In genomic region chr17:49230636-49231562, GRCh38 we compare ENCODE assay signal across 8 cellular contexts. TPM values are rescaled to one million over a fixed set of nuclear protein-coding genes. Genes with fewer than 3 reads are reported as not detected.
DNase-seq lines count a peak whose midpoint lies in the region; ATAC-seq and TF ChIP-seq lines count a peak whose summit lies in the region.

Gene PHOSPHO1, minus strand, starts transcription at chr17:49230787. Its CDS starts 4,096 bp downstream, at chr17:49226691.

- CTCF ChIA-PET in Calu3 (lab: Charles Lee) (interaction anchor here (0.5 kb wide), 1 partner anchor 254 kb away, joined by 4 read pairs; no protein-coding TSS in a partner anchor), IMR-90 (lab: Yijun Ruan, JAX) (no interaction called here)

- peak within 1 kb of the TSS in 1 of 2 experiments; percentile 86; a peak in 1 of 4 replicates for H4K8ac ChIP-seq in IMR-90 (ENCODE audit: low read depth in 2 of 2, low read length in 2 of 2)

- in situ Hi-C loops in IMR-90 (cut with MboI; ENCODE audit: low sequenced_read_pairs) = no loop called here

- no peak within 1 kb of the TSS; the same call in 1 of the 2 replicates for H3K27ac ChIP-seq in IMR-90 (ENCODE audit: insufficient read depth, low read length)

- 0% methylated on average over 8 of the region's 58 CpGs; no CpG with 5 or more reads in 1 of the 2 experiments for WGBS in IMR-90 (ENCODE audit: extremely low coverage in 2 of 2, insufficient read length in 1 of 2), 2 experiments

- TF ChIP-seq CTCF in Calu3 (IDR thresholded peaks at IDR 0.05; ENCODE audit: unreplicated experiment) (no peak), IMR-90 (conservative IDR thresholded peaks at IDR 0.05; ENCODE audit: low read depth, low read length) (no peak), fibroblast of villous mesenchyme (IDR thresholded peaks at IDR 0.05; ENCODE audit: insufficient read depth, low read depth, low read length) (no peak), neural crest cell (conservative IDR thresholded peaks at IDR 0.05) (no peak)

- H3K56ac ChIP-seq in IMR-90 (ENCODE audit: extremely low read depth, insufficient read depth, low read length) = no peak within 1 kb of the TSS; the same call in 1 of the 2 replicates

- no peak within 1 kb of the TSS for H3K18ac ChIP-seq in IMR-90 (ENCODE audit: low read depth, low read length)

- H3K27me3 Mint-ChIP-seq in Calu3 (ENCODE audit: unreplicated experiment) (peaks cover 70% of the 10 kb centered on the region), neural crest cell (ENCODE audit: low read depth) (peaks cover 80% of the 10 kb centered on the region)
- H3K27me3 Mint-ChIP-seq in stimulated activated naive CD8-positive, alpha-beta T cell treated with anti-CD3 and anti-CD28 coated beads, Interleukin-15, amount 100 ng/mL, for 72 hours = peaks cover 49% of the 10 kb centered on the region

- no peak within 1 kb of the TSS for H4K5ac ChIP-seq in IMR-90 (ENCODE audit: low read depth, low read length)

- H3K36me3 Mint-ChIP-seq in Calu3 (ENCODE audit: insufficient read depth, unreplicated experiment) (peaks cover 19% of the 10 kb centered on the region), neural crest cell (ENCODE audit: low read depth) (no peaks in the 10 kb centered on the region)

- intact Hi-C loops in Calu3 (cut with micrococcal nuclease; ENCODE audit: unreplicated experiment) = no loop called here
- intact Hi-C loops in IMR-90 (cut with micrococcal nuclease) = loop anchor here (5.0 kb wide), 1 partner anchor 61 kb away; no protein-coding TSS in a partner anchor

- peak within 1 kb of the TSS; percentile 87 for H2AK9ac ChIP-seq in IMR-90 (replicated peaks; ENCODE audit: low read depth, low read length, poor library complexity)

- H3K4me3 Mint-ChIP-seq in Calu3 (ENCODE audit: low read depth, unreplicated experiment) = peak within 1 kb of the TSS; percentile 73
- peak within 1 kb of the TSS; percentile 78 for H3K4me3 Mint-ChIP-seq in neural crest cell
- H3K4me3 Mint-ChIP-seq in stimulated activated naive CD8-positive, alpha-beta T cell treated with anti-CD3 and anti-CD28 coated beads, Interleukin-15, amount 100 ng/mL, for 72 hours = peak within 1 kb of the TSS; percentile 78 to 88

- TF ChIP-seq RAD21 in IMR-90 (IDR thresholded peaks at IDR 0.05; ENCODE audit: low read length) = 0 out of 2 replicates have a peak, but pooled peaks have one; percentile 2

- H3K9me3 Mint-ChIP-seq in Calu3 (ENCODE audit: low read depth, unreplicated experiment) (no peaks in the 10 kb centered on the region), neural crest cell (no peaks in the 10 kb centered on the region)
- no peaks in the 10 kb centered on the region for H3K9me3 Mint-ChIP-seq in stimulated activated naive CD8-positive, alpha-beta T cell treated with anti-CD3 and anti-CD28 coated beads, Interleukin-15, amount 100 ng/mL, for 72 hours

- no peaks in the 10 kb centered on the region for H3K9me3 ChIP-seq in IMR-90 (ENCODE audit: control insufficient read depth, insufficient read depth, low read length)

- H2BK15ac ChIP-seq in IMR-90 (ENCODE audit: low read depth, low read length) = no peak within 1 kb of the TSS

- H3K4me3 ChIP-seq in IMR-90 (ENCODE audit: insufficient read depth, low read depth, low read length) (peak within 1 kb of the TSS; percentile 91), fibroblast of villous mesenchyme (ENCODE audit: low read depth, low read length) (peak within 1 kb of the TSS; percentile 65)

- peak within 1 kb of the TSS; percentile 51 for H3K4ac ChIP-seq in IMR-90 (ENCODE audit: low read depth, low read length)

- H3K27ac Mint-ChIP-seq in Calu3 (ENCODE audit: unreplicated experiment) (no peak within 1 kb of the TSS), neural crest cell (ENCODE audit: unreplicated experiment) (no peak within 1 kb of the TSS)
- peak within 1 kb of the TSS in 1 of 2 donors; percentile 39 for H3K27ac Mint-ChIP-seq in stimulated activated naive CD8-positive, alpha-beta T cell treated with anti-CD3 and anti-CD28 coated beads, Interleukin-15, amount 100 ng/mL, for 72 hours

- H3K4me1 ChIP-seq in IMR-90 (ENCODE audit: control insufficient read depth, insufficient read depth, low read length) = no peaks in the 10 kb centered on the region

- BruUV-seq in Calu3 (replicated peaks; lab: Mats Ljungman, UMichigan) (no TSS peak), IMR-90 (replicated peaks; lab: Mats Ljungman, UMichigan) (no TSS peak)

- no peak within 1 kb of the TSS for H4K91ac ChIP-seq in IMR-90 (ENCODE audit: insufficient read depth, low read depth, low read length)

- H2BK120ac ChIP-seq in IMR-90 (ENCODE audit: low read depth, low read length) = no peak within 1 kb of the TSS

- no peak for TF ChIP-seq POLR2A in IMR-90 (IDR thresholded peaks at IDR 0.05; ENCODE audit: low read depth, low read length)

- H3K23ac ChIP-seq in IMR-90 (ENCODE audit: low read depth, low read length) = peak within 1 kb of the TSS; percentile 72

- H3K14ac ChIP-seq in IMR-90 (replicated peaks; ENCODE audit: low read depth, low read length) = peak within 1 kb of the TSS; percentile 76; the same call in 1 of the 2 replicates

- H3K79me1 ChIP-seq in IMR-90 (ENCODE audit: low read depth in 1 of 2, low read length in 2 of 2) = no peaks in the 10 kb centered on the region

- H3K9ac ChIP-seq in IMR-90 (ENCODE audit: low read depth, low read length) = peak within 1 kb of the TSS; percentile 47

- H4K20me1 ChIP-seq in IMR-90 (ENCODE audit: insufficient read depth, low read length) = no peaks in the 10 kb centered on the region

- H3K4me2 ChIP-seq in IMR-90 (ENCODE audit: low read depth, low read length) = peak within 1 kb of the TSS; percentile 95

- DNase-seq in Calu3 (peak; percentile 87), IMR-90 (peak; percentile 76), RPMI8226 (peak; percentile 89), fibroblast of villous mesenchyme (ENCODE audit: low read depth) (peak; percentile 80), neural crest cell (ENCODE audit: low read depth, low spot score) (peak; percentile 84)
- peak; percentile 77 for DNase-seq in activated T-helper 9 cell treated with anti-CD3 and anti-CD28 coated beads, Interleukin-2, amount 50 U/mL, for 16 hours (ENCODE audit: low read depth)
- peak; percentile 82 to 84 for DNase-seq in stimulated activated naive CD8-positive, alpha-beta T cell treated with anti-CD3 and anti-CD28 coated beads, Interleukin-15, amount 100 ng/mL, for 72 hours

- H3K27me3 ChIP-seq in IMR-90 (ENCODE audit: control insufficient read depth, insufficient read depth, low read length) = peaks cover 23% of the 10 kb centered on the region

- no peak within 1 kb of the TSS for H2BK5ac ChIP-seq in IMR-90 (ENCODE audit: low read depth, low read length, poor library complexity, severe bottlenecking)

- H3K36me3 ChIP-seq in IMR-90 (ENCODE audit: control insufficient read depth, insufficient read depth, low read length) = no peaks in the 10 kb centered on the region

- H2BK20ac ChIP-seq in IMR-90 (ENCODE audit: low read depth, low read length) = no peak within 1 kb of the TSS

- dilution Hi-C loops in IMR-90 (cut with HindIII; ENCODE audit: low sequenced_read_pairs, unreplicated experiment) = no loop called here

- POLR2A ChIA-PET in IMR-90 (lab: Charles Lee; ENCODE audit: unreplicated experiment) = no interaction called here

- H2AFZ ChIP-seq in IMR-90 (replicated peaks; ENCODE audit: low read length, poor library complexity) = peak within 1 kb of the TSS; percentile 98

- no peaks in the 10 kb centered on the region for H3K4me1 Mint-ChIP-seq in Calu3 (ENCODE audit: low read depth, unreplicated experiment)
- H3K4me1 Mint-ChIP-seq in neural crest cell = peaks cover 8% of the 10 kb centered on the region
- peaks cover 42% of the 10 kb centered on the region for H3K4me1 Mint-ChIP-seq in stimulated activated naive CD8-positive, alpha-beta T cell treated with anti-CD3 and anti-CD28 coated beads, Interleukin-15, amount 100 ng/mL, for 72 hours

- ATAC-seq in GM21515 (IDR thresholded peaks at IDR 0.05; ENCODE audit: unreplicated experiment) (peak; percentile 86), IMR-90 (ENCODE audit: low read depth) (peak; percentile 99)
- peak; percentile 89 for ATAC-seq in stimulated activated naive CD8-positive, alpha-beta T cell treated with anti-CD3 and anti-CD28 coated beads, Interleukin-15, amount 100 ng/mL, for 72 hours

- no peak within 1 kb of the TSS for H2AK5ac ChIP-seq in IMR-90 (ENCODE audit: low read depth, low read length)

- H3K9me1 ChIP-seq in IMR-90 (ENCODE audit: insufficient read depth, low read length) = no peaks in the 10 kb centered on the region

TF ChIP-seq in IMR-90, 13 proteins besides CTCF, POLR2A, EP300 and RAD21:
- TF ChIP-seq RFX5 (IDR thresholded peaks at IDR 0.05; ENCODE audit: low read depth, low read length) (no peak), NFE2L2 (IDR thresholded peaks at IDR 0.05; ENCODE audit: low read depth, low read length) (no peak), SMC3 (IDR thresholded peaks at IDR 0.05; ENCODE audit: low read depth, low read length) (no peak), CHD1 (IDR thresholded peaks at IDR 0.05; ENCODE audit: low read depth, low read length) (no peak), FOS (IDR thresholded peaks at IDR 0.05; ENCODE audit: low read depth, low read length) (no peak), MXI1 (IDR thresholded peaks at IDR 0.05; ENCODE audit: borderline replicate concordance, low read depth, low read length) (no peak), MAZ (IDR thresholded peaks at IDR 0.05; ENCODE audit: borderline replicate concordance, low read depth, low read length) (peak; percentile 10; the same call in 1 of the 2 replicates), ELK1 (IDR thresholded peaks at IDR 0.05; ENCODE audit: borderline replicate concordance, low read depth, low read length) (no peak), MAFK (IDR thresholded peaks at IDR 0.05; ENCODE audit: low read depth, low read length) (no peak)

RNA-seq across cellular contexts. Expression of gene PHOSPHO1, which starts in this region (rescaled TPM):
- total RNA-seq in Calu3 (2022) (not detected in 2 replicates), IMR-90 (2012; rRNA removed) (under 0.01 TPM in 2 replicates), fibroblast of villous mesenchyme (under 0.01 and 0.32 TPM in 2 replicates), neural crest cell (not detected in 2 replicates)
- 0.48 and 0.56 TPM in 2 replicates for polyA plus RNA-seq in IMR-90 (2012; rRNA removed)
- 0.22 and 0.71 TPM in 2 replicates for polyA plus RNA-seq in IMR-90 (2012; cell fraction: cytosol; rRNA removed)
- 0.17 and 0.62 TPM in 2 replicates for polyA plus RNA-seq in IMR-90 (2012; cell fraction: nucleus; rRNA removed; ENCODE audit: low replicate concordance)

Comparison
In these comparisons a context has a peak if more than half of its experiments do, and no peak if none do; other contexts are left out.
1. Peak in DNase-seq in Calu3; RNA of the gene not detected or under 1 TPM.
2. Peak in DNase-seq, ATAC-seq, H3K4me3 ChIP-seq, H3K9ac ChIP-seq and H3K4me2 ChIP-seq in IMR-90; RNA of the gene not detected or under 1 TPM.
3. Peak in DNase-seq and H3K4me3 ChIP-seq in fibroblast of villous mesenchyme; RNA of the gene not detected or under 1 TPM.
4. Peak in DNase-seq in neural crest cell; RNA of the gene not detected or under 1 TPM.